ENCODE assay signal across 25 cellular contexts in genomic region chr10:123294886-123295285, GRCh38.
A peak's percentile ranks its signal among the peaks of the same experiment; 100 is the strongest.
DNase-seq lines count a peak whose midpoint lies in the region; ATAC-seq lines count a peak whose summit lies in the region.
"Had no signal": no experiment of that assay in that cellular context is flagged by ENCODE, and none has a peak within 500 bp of the region (broad histone marks: within the 10 kb centered on the region; RNA-seq: fewer than 3 reads in every experiment).

No MANE protein-coding gene starts in this region.

- H3K4ac ChIP-seq in trophoblast cell (ENCODE audit: low read depth, low read length): no peak overlapping the region

- no peaks in the 10 kb centered on the region for H3K4me1 Mint-ChIP-seq in activated CD4-positive, alpha-beta T cell treated with anti-CD3 and anti-CD28 coated beads, Interleukin-2, amount 10 ng/mL, durations not matched to agents 7 days and 5 days
- H3K4me1 Mint-ChIP-seq in activated CD4-positive, alpha-beta T cell treated with anti-CD3 and anti-CD28 coated beads for 36 hours: no peaks in the 10 kb centered on the region
- H3K4me1 Mint-ChIP-seq in stimulated activated naive CD8-positive, alpha-beta T cell treated with anti-CD3 and anti-CD28 coated beads, Interleukin-15, Interleukin-2, amounts not matched to agents 100 ng/mL and 50 ng/mL, for 24 hours (ENCODE audit: low read depth): no peaks in the 10 kb centered on the region
- H3K4me1 Mint-ChIP-seq in stimulated activated naive CD8-positive, alpha-beta T cell treated with anti-CD3 and anti-CD28 coated beads, Interleukin-15, amount 100 ng/mL, for 72 hours: peaks cover 15% of the 10 kb centered on the region
- H3K4me1 Mint-ChIP-seq in stimulated activated naive B cell treated with anti-CD40 and anti-IgM and Interleukin-4, amounts not matched to agents 10 μg/mL and 1 μg/mL and 100 μg/mL, for 72 hours: no peaks in the 10 kb centered on the region
- H3K4me1 Mint-ChIP-seq: B cell had no signal

- H3K4me3 Mint-ChIP-seq in activated CD4-positive, alpha-beta T cell treated with anti-CD3 and anti-CD28 coated beads, Interleukin-2, amount 10 ng/mL, durations not matched to agents 7 days and 5 days: no peak overlapping the region
- H3K4me3 Mint-ChIP-seq in activated CD4-positive, alpha-beta T cell treated with anti-CD3 and anti-CD28 coated beads for 36 hours: no peak overlapping the region
- H3K4me3 Mint-ChIP-seq in stimulated activated naive CD8-positive, alpha-beta T cell treated with anti-CD3 and anti-CD28 coated beads, Interleukin-15, Interleukin-2, amounts not matched to agents 100 ng/mL and 50 ng/mL, for 24 hours: no peak overlapping the region
- H3K4me3 Mint-ChIP-seq in stimulated activated naive CD8-positive, alpha-beta T cell treated with anti-CD3 and anti-CD28 coated beads, Interleukin-15, amount 100 ng/mL, for 72 hours: no peak overlapping the region
- no peak overlapping the region for H3K4me3 Mint-ChIP-seq in stimulated activated naive B cell treated with anti-CD40 and anti-IgM and Interleukin-4, amounts not matched to agents 10 μg/mL and 1 μg/mL and 100 μg/mL, for 72 hours
- H3K4me3 Mint-ChIP-seq: B cell; CD4-positive, alpha-beta T cell; CD8-positive, alpha-beta T cell had no signal

- H3K9me3 Mint-ChIP-seq in activated CD4-positive, alpha-beta T cell treated with anti-CD3 and anti-CD28 coated beads, Interleukin-2, amount 10 ng/mL, durations not matched to agents 7 days and 5 days: peaks cover 8% of the 10 kb centered on the region
- H3K9me3 Mint-ChIP-seq in activated CD4-positive, alpha-beta T cell treated with anti-CD3 and anti-CD28 coated beads for 36 hours (ENCODE audit: low read depth): peaks cover 3% of the 10 kb centered on the region
- H3K9me3 Mint-ChIP-seq in stimulated activated naive CD8-positive, alpha-beta T cell treated with anti-CD3 and anti-CD28 coated beads, Interleukin-15, Interleukin-2, amounts not matched to agents 100 ng/mL and 50 ng/mL, for 24 hours: peaks cover 6% of the 10 kb centered on the region
- H3K9me3 Mint-ChIP-seq in stimulated activated naive CD8-positive, alpha-beta T cell treated with anti-CD3 and anti-CD28 coated beads, Interleukin-15, amount 100 ng/mL, for 72 hours: peaks cover 5 to 7% of the 10 kb centered on the region in 2 donors
- peaks cover 1 to 8% of the 10 kb centered on the region in 2 donors for H3K9me3 Mint-ChIP-seq in stimulated activated naive B cell treated with anti-CD40 and anti-IgM and Interleukin-4, amounts not matched to agents 10 μg/mL and 1 μg/mL and 100 μg/mL, for 72 hours

- DNase-seq in activated CD4-positive, alpha-beta T cell treated with anti-CD3 and anti-CD28 coated beads, Interleukin-2, amount 10 ng/mL, durations not matched to agents 7 days and 5 days: no peak
- no peak for DNase-seq in activated CD4-positive, alpha-beta T cell treated with anti-CD3 and anti-CD28 coated beads for 36 hours
- no peak for DNase-seq in stimulated activated naive CD8-positive, alpha-beta T cell treated with anti-CD3 and anti-CD28 coated beads, Interleukin-15, amount 100 ng/mL, for 72 hours
- DNase-seq in trophoblast cell: no peak
- DNase-seq in stimulated activated naive B cell treated with anti-CD40 and anti-IgM and Interleukin-4, amounts not matched to agents 10 μg/mL and 1 μg/mL and 100 μg/mL, for 72 hours: no peak
- no peak for DNase-seq in NCI-H187 treated with DMSO at 0.1 percent for 48 hours (lab: John Stamatoyannopoulos, UW)
- DNase-seq in HuH-7 (ENCODE audit: low spot score): no peak
- DNase-seq: AML-193; Caco-2; Calu3; CD4-positive, alpha-beta T cell; CD8-positive, alpha-beta T cell; DMS 273 treated with DMSO at 0.1 percent for 48 hours; DMS153; DMS53; DMS79; DND-41; EL; GDM1 had no signal

- ATAC-seq in activated CD4-positive, alpha-beta T cell treated with anti-CD3 and anti-CD28 coated beads for 36 hours: no peak
- ATAC-seq in stimulated activated naive CD8-positive, alpha-beta T cell treated with anti-CD3 and anti-CD28 coated beads, Interleukin-15, amount 100 ng/mL, for 72 hours: no peak
- ATAC-seq in stimulated activated naive B cell treated with anti-CD40 and anti-IgM and Interleukin-4, amounts not matched to agents 10 μg/mL and 1 μg/mL and 100 μg/mL, for 72 hours (replicated peaks): no peak
- ATAC-seq: A549; CD8-positive, alpha-beta T cell had no signal

- H3K27me3 ChIP-seq in trophoblast cell (ENCODE audit: insufficient read depth, low read length): no peaks in the 10 kb centered on the region
- H3K27me3 ChIP-seq: BLaER1 treated with 17β-estradiol and CSF1 and Interleukin-3, amounts not matched to agents 10 nM and 100 nM had no signal

- no peak overlapping the region for H2BK12ac ChIP-seq in trophoblast cell (ENCODE audit: low read length)

- H3K36me3 Mint-ChIP-seq in activated CD4-positive, alpha-beta T cell treated with anti-CD3 and anti-CD28 coated beads, Interleukin-2, amount 10 ng/mL, durations not matched to agents 7 days and 5 days (ENCODE audit: low read depth): no peaks in the 10 kb centered on the region
- peaks cover 3% of the 10 kb centered on the region for H3K36me3 Mint-ChIP-seq in activated CD4-positive, alpha-beta T cell treated with anti-CD3 and anti-CD28 coated beads for 36 hours (ENCODE audit: low read depth)
- no peaks in the 10 kb centered on the region for H3K36me3 Mint-ChIP-seq in stimulated activated naive CD8-positive, alpha-beta T cell treated with anti-CD3 and anti-CD28 coated beads, Interleukin-15, Interleukin-2, amounts not matched to agents 100 ng/mL and 50 ng/mL, for 24 hours (ENCODE audit: low read depth)
- peaks cover 4 to 10% of the 10 kb centered on the region in 2 donors for H3K36me3 Mint-ChIP-seq in stimulated activated naive B cell treated with anti-CD40 and anti-IgM and Interleukin-4, amounts not matched to agents 10 μg/mL and 1 μg/mL and 100 μg/mL, for 72 hours

- H3K4me2 ChIP-seq in trophoblast cell (ENCODE audit: low read length): no peak overlapping the region
- H3K4me2 ChIP-seq: A549; BLaER1 treated with 17β-estradiol and CSF1 and Interleukin-3, amounts not matched to agents 10 nM and 100 nM had no signal

- peak overlapping the region; percentile 36 for H3K9ac ChIP-seq in trophoblast cell (ENCODE audit: low read length)
- H3K9ac ChIP-seq: BLaER1 treated with 17β-estradiol and CSF1 and Interleukin-3, amounts not matched to agents 10 nM and 100 nM had no signal

- H4K8ac ChIP-seq in trophoblast cell (ENCODE audit: low read depth, low read length): no peak overlapping the region

- no peaks in the 10 kb centered on the region for H3K27me3 Mint-ChIP-seq in activated CD4-positive, alpha-beta T cell treated with anti-CD3 and anti-CD28 coated beads, Interleukin-2, amount 10 ng/mL, durations not matched to agents 7 days and 5 days
- peaks cover 3% of the 10 kb centered on the region for H3K27me3 Mint-ChIP-seq in activated CD4-positive, alpha-beta T cell treated with anti-CD3 and anti-CD28 coated beads for 36 hours
- no peaks in the 10 kb centered on the region for H3K27me3 Mint-ChIP-seq in stimulated activated naive CD8-positive, alpha-beta T cell treated with anti-CD3 and anti-CD28 coated beads, Interleukin-15, Interleukin-2, amounts not matched to agents 100 ng/mL and 50 ng/mL, for 24 hours
- H3K27me3 Mint-ChIP-seq in stimulated activated naive CD8-positive, alpha-beta T cell treated with anti-CD3 and anti-CD28 coated beads, Interleukin-15, amount 100 ng/mL, for 72 hours: no peaks in the 10 kb centered on the region
- H3K27me3 Mint-ChIP-seq in stimulated activated naive B cell treated with anti-CD40 and anti-IgM and Interleukin-4, amounts not matched to agents 10 μg/mL and 1 μg/mL and 100 μg/mL, for 72 hours: peaks cover 0 to 8% of the 10 kb centered on the region in 2 donors
- H3K27me3 Mint-ChIP-seq: CD4-positive, alpha-beta T cell had no signal

- no peak overlapping the region for H2BK120ac ChIP-seq in trophoblast cell (ENCODE audit: insufficient read depth, low read length, poor library complexity)

- no peak overlapping the region for H2AFZ ChIP-seq in trophoblast cell (ENCODE audit: insufficient read depth, low read length, poor library complexity)

- H3K27ac Mint-ChIP-seq in activated CD4-positive, alpha-beta T cell treated with anti-CD3 and anti-CD28 coated beads, Interleukin-2, amount 10 ng/mL, durations not matched to agents 7 days and 5 days: peak overlapping the region; percentile 20
- H3K27ac Mint-ChIP-seq in activated CD4-positive, alpha-beta T cell treated with anti-CD3 and anti-CD28 coated beads for 36 hours: no peak overlapping the region
- H3K27ac Mint-ChIP-seq in stimulated activated naive CD8-positive, alpha-beta T cell treated with anti-CD3 and anti-CD28 coated beads, Interleukin-15, Interleukin-2, amounts not matched to agents 100 ng/mL and 50 ng/mL, for 24 hours: peak overlapping the region; percentile 6
- H3K27ac Mint-ChIP-seq in stimulated activated naive CD8-positive, alpha-beta T cell treated with anti-CD3 and anti-CD28 coated beads, Interleukin-15, amount 100 ng/mL, for 72 hours: no peak overlapping the region
- H3K27ac Mint-ChIP-seq in stimulated activated naive B cell treated with anti-CD40 and anti-IgM and Interleukin-4, amounts not matched to agents 10 μg/mL and 1 μg/mL and 100 μg/mL, for 72 hours: peak overlapping the region; percentile 20
- H3K27ac Mint-ChIP-seq: B cell; CD4-positive, alpha-beta T cell; CD8-positive, alpha-beta T cell had no signal

- no peak overlapping the region for H4K91ac ChIP-seq in trophoblast cell (ENCODE audit: low read depth, low read length)

- no peaks in the 10 kb centered on the region for H3K79me2 ChIP-seq in trophoblast cell (ENCODE audit: control insufficient read depth, insufficient read depth, low read length, poor library complexity)

- CTCF ChIA-PET in activated CD4-positive, alpha-beta T cell treated with anti-CD3 and anti-CD28 coated beads, Interleukin-2, amount 10 ng/mL, durations not matched to agents 7 days and 5 days (lab: Charles Lee): no interaction called here
- CTCF ChIA-PET in activated CD4-positive, alpha-beta T cell treated with anti-CD3 and anti-CD28 coated beads for 36 hours (lab: Charles Lee): no interaction called here

- intact Hi-C loops in activated CD4-positive, alpha-beta T cell treated with anti-CD3 and anti-CD28 coated beads for 36 hours (cut with DNase I, micrococcal nuclease): no loop called here

- H3K36me3 ChIP-seq in trophoblast cell (ENCODE audit: control insufficient read depth in 1 of 2, insufficient read depth in 2 of 2, low read length in 2 of 2): no peaks in the 10 kb centered on the region

- POLR2A ChIA-PET in activated CD4-positive, alpha-beta T cell treated with anti-CD3 and anti-CD28 coated beads, Interleukin-2, amount 10 ng/mL, durations not matched to agents 7 days and 5 days (lab: Charles Lee): no interaction called here
- POLR2A ChIA-PET in activated CD4-positive, alpha-beta T cell treated with anti-CD3 and anti-CD28 coated beads for 36 hours (lab: Charles Lee): no interaction called here

- no peak overlapping the region for H3K18ac ChIP-seq in trophoblast cell (ENCODE audit: low read length)

- H3K79me1 ChIP-seq in trophoblast cell (ENCODE audit: low read length): no peaks in the 10 kb centered on the region

- no peak overlapping the region for H4K12ac ChIP-seq in trophoblast cell (ENCODE audit: low read depth, low read length)

- no peak overlapping the region for H3K23ac ChIP-seq in trophoblast cell (ENCODE audit: low read length)

- H2BK5ac ChIP-seq in trophoblast cell (ENCODE audit: low read depth, low read length, poor library complexity): no peak overlapping the region

- no CpG with 5 or more reads among the region's 4 CpGs for WGBS in trophoblast cell (ENCODE audit: extremely low coverage, insufficient coverage, insufficient read length)

- H3K4me3 ChIP-seq in trophoblast cell (ENCODE audit: low read depth, low read length): no peak overlapping the region
- H3K4me3 ChIP-seq: A549; BLaER1 treated with 17β-estradiol and CSF1 and Interleukin-3, amounts not matched to agents 10 nM and 100 nM had no signal

- no peaks in the 10 kb centered on the region for H3K4me1 ChIP-seq in trophoblast cell (ENCODE audit: control insufficient read depth in 1 of 2, insufficient read depth in 2 of 2, low read length in 2 of 2)
- H3K4me1 ChIP-seq: A549; BLaER1 treated with 17β-estradiol and CSF1 and Interleukin-3, amounts not matched to agents 10 nM and 100 nM; Caco-2 had no signal

- H3K9me3 ChIP-seq in trophoblast cell (ENCODE audit: insufficient read depth, low read depth, low read length): no peaks in the 10 kb centered on the region
- H3K9me3 ChIP-seq: Caco-2 had no signal

- no peak overlapping the region for H3K14ac ChIP-seq in trophoblast cell (ENCODE audit: low read length)

- no peak overlapping the region for H2AK5ac ChIP-seq in trophoblast cell (ENCODE audit: low read length)

- H3K27ac ChIP-seq in trophoblast cell (ENCODE audit: low read depth, low read length): no peak overlapping the region
- H3K27ac ChIP-seq: 22Rv1; A549; BLaER1 treated with 17β-estradiol and CSF1 and Interleukin-3, amounts not matched to agents 10 nM and 100 nM; C4-2B had no signal

Comparison
In these comparisons a context has a peak if more than half of its experiments do, and no peak if none do; other contexts are left out.
1. H3K27ac Mint-ChIP-seq: peak in activated CD4-positive, alpha-beta T cell treated with anti-CD3 and anti-CD28 coated beads, Interleukin-2, amount 10 ng/mL, durations not matched to agents 7 days and 5 days (single experiment), stimulated activated naive CD8-positive, alpha-beta T cell treated with anti-CD3 and anti-CD28 coated beads, Interleukin-15, Interleukin-2, amounts not matched to agents 100 ng/mL and 50 ng/mL, for 24 hours (single experiment) and stimulated activated naive B cell treated with anti-CD40 and anti-IgM and Interleukin-4, amounts not matched to agents 10 μg/mL and 1 μg/mL and 100 μg/mL, for 72 hours (single experiment); none in activated CD4-positive, alpha-beta T cell treated with anti-CD3 and anti-CD28 coated beads for 36 hours (single experiment) and stimulated activated naive CD8-positive, alpha-beta T cell treated with anti-CD3 and anti-CD28 coated beads, Interleukin-15, amount 100 ng/mL, for 72 hours (0 of 2).